ENCODE assay signal across 1 cellular context in genomic region chr7:131231381-131232220, GRCh38.
TF ChIP-seq lines count a peak whose summit lies in the region.

No MANE protein-coding gene starts in this region.

TF ChIP-seq in GM12878, 131 proteins besides CTCF, POLR2A, EP300 and RAD21 (continued from another document and continues in another):
- peak; percentile 43; the same call in 1 of the 2 replicates for TF ChIP-seq RELB (IDR thresholded peaks at IDR 0.05; ENCODE audit: low read depth)
- 0 out of 2 replicates have a peak, but pooled peaks have one; percentile 74 for TF ChIP-seq HDGF (IDR thresholded peaks at IDR 0.05)
- TF ChIP-seq, protein P1, sequence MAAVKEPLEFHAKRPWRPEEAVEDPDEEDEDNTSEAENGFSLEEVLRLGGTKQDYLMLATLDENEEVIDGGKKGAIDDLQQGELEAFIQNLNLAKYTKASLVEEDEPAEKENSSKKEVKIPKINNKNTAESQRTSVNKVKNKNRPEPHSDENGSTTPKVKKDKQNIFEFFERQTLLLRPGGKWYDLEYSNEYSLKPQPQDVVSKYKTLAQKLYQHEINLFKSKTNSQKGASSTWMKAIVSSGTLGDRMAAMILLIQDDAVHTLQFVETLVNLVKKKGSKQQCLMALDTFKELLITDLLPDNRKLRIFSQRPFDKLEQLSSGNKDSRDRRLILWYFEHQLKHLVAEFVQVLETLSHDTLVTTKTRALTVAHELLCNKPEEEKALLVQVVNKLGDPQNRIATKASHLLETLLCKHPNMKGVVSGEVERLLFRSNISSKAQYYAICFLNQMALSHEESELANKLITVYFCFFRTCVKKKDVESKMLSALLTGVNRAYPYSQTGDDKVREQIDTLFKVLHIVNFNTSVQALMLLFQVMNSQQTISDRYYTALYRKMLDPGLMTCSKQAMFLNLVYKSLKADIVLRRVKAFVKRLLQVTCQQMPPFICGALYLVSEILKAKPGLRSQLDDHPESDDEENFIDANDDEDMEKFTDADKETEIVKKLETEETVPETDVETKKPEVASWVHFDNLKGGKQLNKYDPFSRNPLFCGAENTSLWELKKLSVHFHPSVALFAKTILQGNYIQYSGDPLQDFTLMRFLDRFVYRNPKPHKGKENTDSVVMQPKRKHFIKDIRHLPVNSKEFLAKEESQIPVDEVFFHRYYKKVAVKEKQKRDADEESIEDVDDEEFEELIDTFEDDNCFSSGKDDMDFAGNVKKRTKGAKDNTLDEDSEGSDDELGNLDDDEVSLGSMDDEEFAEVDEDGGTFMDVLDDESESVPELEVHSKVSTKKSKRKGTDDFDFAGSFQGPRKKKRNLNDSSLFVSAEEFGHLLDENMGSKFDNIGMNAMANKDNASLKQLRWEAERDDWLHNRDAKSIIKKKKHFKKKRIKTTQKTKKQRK (IDR thresholded peaks at IDR 0.05; ENCODE audit: low read depth, low read length): no peak
- TF ChIP-seq MEF2B (IDR thresholded peaks at IDR 0.05; ENCODE audit: partially characterized antibody, poor library complexity, severe bottlenecking): peak; percentile 31
- peak; percentile 71 for TF ChIP-seq MTA2 (IDR thresholded peaks at IDR 0.05; ENCODE audit: low read depth)
- TF ChIP-seq CHD4 (IDR thresholded peaks at IDR 0.05): no peak
- no peak for TF ChIP-seq RELA (IDR thresholded peaks at IDR 0.05; ENCODE audit: borderline replicate concordance, partially characterized antibody)
- no peak for TF ChIP-seq SRF (IDR thresholded peaks at IDR 0.05; ENCODE audit: low read depth in 2 of 2, low read length in 2 of 2)
- TF ChIP-seq BACH1 (IDR thresholded peaks at IDR 0.05; ENCODE audit: borderline replicate concordance): no peak
- no peak for TF ChIP-seq SPI1 (IDR thresholded peaks at IDR 0.05; ENCODE audit: borderline replicate concordance, insufficient read depth, low read depth, low read length)
- TF ChIP-seq ZNF207 (IDR thresholded peaks at IDR 0.05; ENCODE audit: borderline replicate concordance): no peak
- TF ChIP-seq, protein P2, sequence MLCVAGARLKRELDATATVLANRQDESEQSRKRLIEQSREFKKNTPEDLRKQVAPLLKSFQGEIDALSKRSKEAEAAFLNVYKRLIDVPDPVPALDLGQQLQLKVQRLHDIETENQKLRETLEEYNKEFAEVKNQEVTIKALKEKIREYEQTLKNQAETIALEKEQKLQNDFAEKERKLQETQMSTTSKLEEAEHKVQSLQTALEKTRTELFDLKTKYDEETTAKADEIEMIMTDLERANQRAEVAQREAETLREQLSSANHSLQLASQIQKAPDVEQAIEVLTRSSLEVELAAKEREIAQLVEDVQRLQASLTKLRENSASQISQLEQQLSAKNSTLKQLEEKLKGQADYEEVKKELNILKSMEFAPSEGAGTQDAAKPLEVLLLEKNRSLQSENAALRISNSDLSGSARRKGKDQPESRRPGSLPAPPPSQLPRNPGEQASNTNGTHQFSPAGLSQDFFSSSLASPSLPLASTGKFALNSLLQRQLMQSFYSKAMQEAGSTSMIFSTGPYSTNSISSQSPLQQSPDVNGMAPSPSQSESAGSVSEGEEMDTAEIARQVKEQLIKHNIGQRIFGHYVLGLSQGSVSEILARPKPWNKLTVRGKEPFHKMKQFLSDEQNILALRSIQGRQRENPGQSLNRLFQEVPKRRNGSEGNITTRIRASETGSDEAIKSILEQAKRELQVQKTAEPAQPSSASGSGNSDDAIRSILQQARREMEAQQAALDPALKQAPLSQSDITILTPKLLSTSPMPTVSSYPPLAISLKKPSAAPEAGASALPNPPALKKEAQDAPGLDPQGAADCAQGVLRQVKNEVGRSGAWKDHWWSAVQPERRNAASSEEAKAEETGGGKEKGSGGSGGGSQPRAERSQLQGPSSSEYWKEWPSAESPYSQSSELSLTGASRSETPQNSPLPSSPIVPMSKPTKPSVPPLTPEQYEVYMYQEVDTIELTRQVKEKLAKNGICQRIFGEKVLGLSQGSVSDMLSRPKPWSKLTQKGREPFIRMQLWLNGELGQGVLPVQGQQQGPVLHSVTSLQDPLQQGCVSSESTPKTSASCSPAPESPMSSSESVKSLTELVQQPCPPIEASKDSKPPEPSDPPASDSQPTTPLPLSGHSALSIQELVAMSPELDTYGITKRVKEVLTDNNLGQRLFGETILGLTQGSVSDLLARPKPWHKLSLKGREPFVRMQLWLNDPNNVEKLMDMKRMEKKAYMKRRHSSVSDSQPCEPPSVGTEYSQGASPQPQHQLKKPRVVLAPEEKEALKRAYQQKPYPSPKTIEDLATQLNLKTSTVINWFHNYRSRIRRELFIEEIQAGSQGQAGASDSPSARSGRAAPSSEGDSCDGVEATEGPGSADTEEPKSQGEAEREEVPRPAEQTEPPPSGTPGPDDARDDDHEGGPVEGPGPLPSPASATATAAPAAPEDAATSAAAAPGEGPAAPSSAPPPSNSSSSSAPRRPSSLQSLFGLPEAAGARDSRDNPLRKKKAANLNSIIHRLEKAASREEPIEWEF (IDR thresholded peaks at IDR 0.05; ENCODE audit: insufficient replicate concordance, low read depth, low read length): no peak
- TF ChIP-seq KLF5 (IDR thresholded peaks at IDR 0.05; ENCODE audit: partially characterized antibody): peak; percentile 42
- TF ChIP-seq IKZF2 (IDR thresholded peaks at IDR 0.05): peak in 1 of 2 experiments; percentile 77
- TF ChIP-seq ZNF622 (IDR thresholded peaks at IDR 0.05): no peak
- TF ChIP-seq WRNIP1 (IDR thresholded peaks at IDR 0.05; ENCODE audit: borderline replicate concordance, low read depth, low read length): no peak
- no peak for TF ChIP-seq ZNF384 (IDR thresholded peaks at IDR 0.05; ENCODE audit: borderline replicate concordance, low read depth, low read length)
- peak; percentile 83; the same call in 1 of the 2 replicates for TF ChIP-seq TCF12 (IDR thresholded peaks at IDR 0.05; ENCODE audit: low read depth, low read length)
- no peak for TF ChIP-seq ZZZ3 (IDR thresholded peaks at IDR 0.05; ENCODE audit: control insufficient read depth, insufficient read length, low read depth)
- TF ChIP-seq USF2 (IDR thresholded peaks at IDR 0.05; ENCODE audit: borderline replicate concordance, low read depth, low read length): no peak
- peak in 1 of 2 experiments; percentile 73; a peak in 2 of 4 replicates for TF ChIP-seq CEBPB (IDR thresholded peaks at IDR 0.05; ENCODE audit: borderline replicate concordance in 1 of 2, low read depth in 2 of 2, low read length in 2 of 2)
- no peak for TF ChIP-seq RBBP5 (conservative IDR thresholded peaks at IDR 0.05)
- TF ChIP-seq, protein P3, sequence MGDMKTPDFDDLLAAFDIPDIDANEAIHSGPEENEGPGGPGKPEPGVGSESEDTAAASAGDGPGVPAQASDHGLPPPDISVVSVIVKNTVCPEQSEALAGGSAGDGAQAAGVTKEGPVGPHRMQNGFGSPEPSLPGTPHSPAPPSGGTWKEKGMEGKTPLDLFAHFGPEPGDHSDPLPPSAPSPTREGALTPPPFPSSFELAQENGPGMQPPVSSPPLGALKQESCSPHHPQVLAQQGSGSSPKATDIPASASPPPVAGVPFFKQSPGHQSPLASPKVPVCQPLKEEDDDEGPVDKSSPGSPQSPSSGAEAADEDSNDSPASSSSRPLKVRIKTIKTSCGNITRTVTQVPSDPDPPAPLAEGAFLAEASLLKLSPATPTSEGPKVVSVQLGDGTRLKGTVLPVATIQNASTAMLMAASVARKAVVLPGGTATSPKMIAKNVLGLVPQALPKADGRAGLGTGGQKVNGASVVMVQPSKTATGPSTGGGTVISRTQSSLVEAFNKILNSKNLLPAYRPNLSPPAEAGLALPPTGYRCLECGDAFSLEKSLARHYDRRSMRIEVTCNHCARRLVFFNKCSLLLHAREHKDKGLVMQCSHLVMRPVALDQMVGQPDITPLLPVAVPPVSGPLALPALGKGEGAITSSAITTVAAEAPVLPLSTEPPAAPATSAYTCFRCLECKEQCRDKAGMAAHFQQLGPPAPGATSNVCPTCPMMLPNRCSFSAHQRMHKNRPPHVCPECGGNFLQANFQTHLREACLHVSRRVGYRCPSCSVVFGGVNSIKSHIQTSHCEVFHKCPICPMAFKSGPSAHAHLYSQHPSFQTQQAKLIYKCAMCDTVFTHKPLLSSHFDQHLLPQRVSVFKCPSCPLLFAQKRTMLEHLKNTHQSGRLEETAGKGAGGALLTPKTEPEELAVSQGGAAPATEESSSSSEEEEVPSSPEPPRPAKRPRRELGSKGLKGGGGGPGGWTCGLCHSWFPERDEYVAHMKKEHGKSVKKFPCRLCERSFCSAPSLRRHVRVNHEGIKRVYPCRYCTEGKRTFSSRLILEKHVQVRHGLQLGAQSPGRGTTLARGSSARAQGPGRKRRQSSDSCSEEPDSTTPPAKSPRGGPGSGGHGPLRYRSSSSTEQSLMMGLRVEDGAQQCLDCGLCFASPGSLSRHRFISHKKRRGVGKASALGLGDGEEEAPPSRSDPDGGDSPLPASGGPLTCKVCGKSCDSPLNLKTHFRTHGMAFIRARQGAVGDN (IDR thresholded peaks at IDR 0.05): peak; percentile 24; the same call in 1 of the 2 replicates
- TF ChIP-seq, protein P4, sequence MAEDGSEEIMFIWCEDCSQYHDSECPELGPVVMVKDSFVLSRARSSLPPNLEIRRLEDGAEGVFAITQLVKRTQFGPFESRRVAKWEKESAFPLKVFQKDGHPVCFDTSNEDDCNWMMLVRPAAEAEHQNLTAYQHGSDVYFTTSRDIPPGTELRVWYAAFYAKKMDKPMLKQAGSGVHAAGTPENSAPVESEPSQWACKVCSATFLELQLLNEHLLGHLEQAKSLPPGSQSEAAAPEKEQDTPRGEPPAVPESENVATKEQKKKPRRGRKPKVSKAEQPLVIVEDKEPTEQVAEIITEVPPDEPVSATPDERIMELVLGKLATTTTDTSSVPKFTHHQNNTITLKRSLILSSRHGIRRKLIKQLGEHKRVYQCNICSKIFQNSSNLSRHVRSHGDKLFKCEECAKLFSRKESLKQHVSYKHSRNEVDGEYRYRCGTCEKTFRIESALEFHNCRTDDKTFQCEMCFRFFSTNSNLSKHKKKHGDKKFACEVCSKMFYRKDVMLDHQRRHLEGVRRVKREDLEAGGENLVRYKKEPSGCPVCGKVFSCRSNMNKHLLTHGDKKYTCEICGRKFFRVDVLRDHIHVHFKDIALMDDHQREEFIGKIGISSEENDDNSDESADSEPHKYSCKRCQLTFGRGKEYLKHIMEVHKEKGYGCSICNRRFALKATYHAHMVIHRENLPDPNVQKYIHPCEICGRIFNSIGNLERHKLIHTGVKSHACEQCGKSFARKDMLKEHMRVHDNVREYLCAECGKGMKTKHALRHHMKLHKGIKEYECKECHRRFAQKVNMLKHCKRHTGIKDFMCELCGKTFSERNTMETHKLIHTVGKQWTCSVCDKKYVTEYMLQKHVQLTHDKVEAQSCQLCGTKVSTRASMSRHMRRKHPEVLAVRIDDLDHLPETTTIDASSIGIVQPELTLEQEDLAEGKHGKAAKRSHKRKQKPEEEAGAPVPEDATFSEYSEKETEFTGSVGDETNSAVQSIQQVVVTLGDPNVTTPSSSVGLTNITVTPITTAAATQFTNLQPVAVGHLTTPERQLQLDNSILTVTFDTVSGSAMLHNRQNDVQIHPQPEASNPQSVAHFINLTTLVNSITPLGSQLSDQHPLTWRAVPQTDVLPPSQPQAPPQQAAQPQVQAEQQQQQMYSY (CRISPR knock-in tag; IDR thresholded peaks at IDR 0.05): no peak
- no peak for TF ChIP-seq RCOR1 (conservative IDR thresholded peaks at IDR 0.05; ENCODE audit: low read depth, low read length)
- TF ChIP-seq STAT3 (IDR thresholded peaks at IDR 0.05; ENCODE audit: low read depth, low read length): 0 out of 2 replicates have a peak, but pooled peaks have one; percentile 50
- TF ChIP-seq NR2C2 (IDR thresholded peaks at IDR 0.05; ENCODE audit: borderline replicate concordance, control insufficient read depth, insufficient read length, low read depth): no peak
- TF ChIP-seq SREBF1 (IDR thresholded peaks at IDR 0.05; ENCODE audit: low read length): no peak
- TF ChIP-seq CHD2 (IDR thresholded peaks at IDR 0.05; ENCODE audit: borderline replicate concordance, low read depth, low read length): peak; percentile 51; the same call in 1 of the 2 replicates
- TF ChIP-seq IKZF1 (conservative IDR thresholded peaks at IDR 0.05): peak; percentile 72
- no peak for TF ChIP-seq SMC3 (IDR thresholded peaks at IDR 0.05; ENCODE audit: borderline replicate concordance, low read length)
- 0 out of 2 replicates have a peak, but pooled peaks have one; percentile 62 for TF ChIP-seq CBX5 (IDR thresholded peaks at IDR 0.05; ENCODE audit: low read depth)
- TF ChIP-seq MEF2A (IDR thresholded peaks at IDR 0.05; ENCODE audit: insufficient read depth, low read depth, low read length): 0 out of 2 replicates have a peak, but pooled peaks have one; percentile 59
- TF ChIP-seq ATF3 (IDR thresholded peaks at IDR 0.05; ENCODE audit: borderline replicate concordance, extremely low read depth, low read depth, low read length): no peak
- no peak for TF ChIP-seq EGR1 (IDR thresholded peaks at IDR 0.05; ENCODE audit: borderline replicate concordance in 1 of 2, low read depth in 2 of 2, low read length in 2 of 2)
- TF ChIP-seq SUZ12 (IDR thresholded peaks at IDR 0.05; ENCODE audit: unreplicated experiment): no peak
- peak; percentile 77 to 80 for TF ChIP-seq BHLHE40 (IDR thresholded peaks at IDR 0.05; ENCODE audit: borderline replicate concordance in 1 of 2, low read depth in 2 of 2, low read length in 1 of 2)
- TF ChIP-seq, protein P5, sequence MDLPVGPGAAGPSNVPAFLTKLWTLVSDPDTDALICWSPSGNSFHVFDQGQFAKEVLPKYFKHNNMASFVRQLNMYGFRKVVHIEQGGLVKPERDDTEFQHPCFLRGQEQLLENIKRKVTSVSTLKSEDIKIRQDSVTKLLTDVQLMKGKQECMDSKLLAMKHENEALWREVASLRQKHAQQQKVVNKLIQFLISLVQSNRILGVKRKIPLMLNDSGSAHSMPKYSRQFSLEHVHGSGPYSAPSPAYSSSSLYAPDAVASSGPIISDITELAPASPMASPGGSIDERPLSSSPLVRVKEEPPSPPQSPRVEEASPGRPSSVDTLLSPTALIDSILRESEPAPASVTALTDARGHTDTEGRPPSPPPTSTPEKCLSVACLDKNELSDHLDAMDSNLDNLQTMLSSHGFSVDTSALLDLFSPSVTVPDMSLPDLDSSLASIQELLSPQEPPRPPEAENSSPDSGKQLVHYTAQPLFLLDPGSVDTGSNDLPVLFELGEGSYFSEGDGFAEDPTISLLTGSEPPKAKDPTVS (IDR thresholded peaks at IDR 0.05; ENCODE audit: low read depth, low read length): no peak
